Comparison of ENCODE assay signal across 8 cellular contexts in the genomic region with DNA sequence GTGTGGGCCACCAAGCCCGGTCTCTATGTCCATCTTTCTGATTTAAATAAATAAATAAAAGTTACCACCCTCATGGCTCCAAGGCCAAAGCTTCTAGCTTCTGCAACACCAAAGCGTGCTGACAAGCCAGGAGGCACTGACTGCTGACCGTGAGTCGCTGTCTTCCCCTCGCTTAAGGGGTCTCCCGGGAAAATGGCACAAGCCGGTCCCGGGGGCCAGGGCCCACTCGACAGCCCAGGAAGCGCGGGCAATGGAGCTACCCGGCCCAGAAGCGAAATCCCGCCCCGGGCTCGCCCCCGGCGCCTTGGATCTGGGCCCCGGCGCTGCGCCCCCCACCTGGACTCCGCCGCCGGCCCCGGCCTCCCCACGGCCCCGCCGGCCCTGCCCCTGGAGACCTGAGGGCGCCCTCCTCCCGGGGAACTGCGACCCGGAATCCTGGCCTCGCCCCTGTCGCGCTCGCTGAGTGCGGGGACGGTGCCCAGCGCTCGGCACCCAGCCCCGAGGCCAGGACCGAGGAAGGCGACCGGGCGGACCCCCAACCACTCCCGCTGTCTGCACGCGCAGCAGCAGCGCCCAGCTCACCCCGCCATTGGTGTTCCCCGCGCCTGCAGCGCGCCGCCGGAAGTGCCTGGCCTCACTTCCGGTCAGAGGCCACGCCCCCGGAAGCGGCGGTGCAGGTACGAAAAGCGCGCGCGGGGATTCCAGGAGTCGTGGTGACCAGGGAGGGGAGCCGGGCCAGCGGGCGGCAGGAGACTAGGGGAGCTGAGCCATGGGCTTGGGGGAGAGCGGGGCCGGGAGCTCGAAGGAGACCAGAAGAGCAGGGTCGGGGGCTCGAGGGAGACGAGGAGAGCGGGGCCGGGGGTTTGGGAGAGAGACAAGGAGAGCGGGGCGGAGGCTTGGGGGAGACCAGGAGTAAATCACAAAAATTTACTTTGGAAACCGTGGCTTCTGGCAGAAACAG. TPM values are rescaled to one million over a fixed set of nuclear protein-coding genes. Genes with fewer than 3 reads are reported as not detected.
DNase-seq lines count a peak whose midpoint lies in the region; ATAC-seq and TF ChIP-seq lines count a peak whose summit lies in the region.

A gene (minus strand): TSS at position 626 of the 961 bp plus-strand sequence. CDS start 36 bp downstream, at position 590.
A gene (plus strand): TSS at position 647 of the 961 bp plus-strand sequence. CDS start 2,349 bp downstream, outside the sequence.

- H3K9ac ChIP-seq in HUES48 (ENCODE audit: low read depth, low read length), result peak within 1 kb of the TSS; percentile 79

- H3K27ac ChIP-seq in HUES48 (ENCODE audit: low read depth, low read length) (peak within 1 kb of the TSS; percentile 74), Peyer's patch (peak within 1 kb of the TSS; percentile 40 to 95 (median 66))

- H3K4me1 ChIP-seq in HUES48 (ENCODE audit: control insufficient read depth, insufficient read depth, low read length) (peaks cover 4% of the 10 kb centered on the region), Peyer's patch (peaks cover 0 to 23% (median 15%) of the 10 kb centered on the region in 4 donors)

- H3K27me3 ChIP-seq in HUES48 (ENCODE audit: control insufficient read depth, insufficient read depth, low read length) (no peaks in the 10 kb centered on the region), Peyer's patch (no peaks in the 10 kb centered on the region)

- H3K4me3 ChIP-seq in HUES48 (ENCODE audit: low read depth, low read length) (peak within 1 kb of the TSS; percentile 86), Peyer's patch (peak within 1 kb of the TSS; percentile 83 to 100 (median 98))

- peaks cover 0 to 4% (median 0%) of the 10 kb centered on the region in 7 donors for H3K9me3 Mint-ChIP-seq in naive B cell

- H3K36me3 ChIP-seq in HUES48 (ENCODE audit: control insufficient read depth, insufficient read depth, low read length) (peaks cover 35% of the 10 kb centered on the region), Peyer's patch (peaks cover 0 to 21% (median 0%) of the 10 kb centered on the region in 3 donors)

- peak; percentile 45 to 53 for TF ChIP-seq POLR2A in Peyer's patch (IDR thresholded peaks at IDR 0.05)

- no peaks in the 10 kb centered on the region for H3K27me3 Mint-ChIP-seq in naive B cell

- H3K9me3 ChIP-seq in HUES48 (ENCODE audit: control insufficient read depth, insufficient read depth, low read length), result no peaks in the 10 kb centered on the region
- H3K9me3 ChIP-seq in Peyer's patch, result no peaks in the 10 kb centered on the region

- ATAC-seq in GM19468 (IDR thresholded peaks at IDR 0.05; ENCODE audit: extremely low read depth, unreplicated experiment), result peak; percentile 58
- peak in 1 of 2 donors; percentile 4 for ATAC-seq in naive B cell (ENCODE audit: low read depth in 2 of 2)

- H3K27ac Mint-ChIP-seq in naive B cell, result peak within 1 kb of the TSS; percentile 91 to 97 (median 94)

- DNase-seq in COR-L47 (lab: John Stamatoyannopoulos, UW) (peak; percentile 82), Peyer's patch (peak; percentile 85 to 93 (median 91)), activated T-helper 1 cell treated with Interleukin-2 at 50 U/mL for 16 hours (ENCODE audit: low read depth) (peak; percentile 52), fibroblast of gingiva (ENCODE audit: low read depth) (peak; percentile 55), naive B cell (no peak)
- DNase-seq in stimulated activated CD8-positive, alpha-beta memory T cell treated with anti-CD3 and anti-CD28 coated beads, Interleukin-7, amount 100 ng/mL, for 48 hours (ENCODE audit: extremely low read depth in 1 of 2, low read depth in 1 of 2), result peak; percentile 57 to 68

- peak within 1 kb of the TSS; percentile 90 to 98 (median 96) for H3K4me3 Mint-ChIP-seq in naive B cell

- peaks cover 6 to 8% of the 10 kb centered on the region in 2 donors for H3K36me3 Mint-ChIP-seq in naive B cell

- H3K4me1 Mint-ChIP-seq in naive B cell, result peaks cover 38 to 74% (median 65%) of the 10 kb centered on the region in 3 donors

- TF ChIP-seq CTCF in Peyer's patch (IDR thresholded peaks at IDR 0.05), result no peak

RNA-seq across cellular contexts. Expression of the first gene that starts in this region (rescaled TPM):
- 10 to 100 TPM in 3 of 4 donors, 1 to 10 TPM in 1; 8.1 to 19.0 (median 13.0) TPM for total RNA-seq in Peyer's patch
- polyA plus RNA-seq in naive B cell (ENCODE audit: low read depth in 6 of 6), result 10 to 100 TPM; 29.2 to 64.2 (median 46.1) TPM

RNA-seq across cellular contexts. Expression of the second gene that starts in this region (rescaled TPM):
- 10 to 100 TPM in 2 of 4 donors, 1 to 10 TPM in 2; 3.2 to 75.1 (median 11.6) TPM for total RNA-seq in Peyer's patch
- 10 to 100 TPM; 50.8 to 78.8 (median 59.4) TPM for polyA plus RNA-seq in naive B cell (ENCODE audit: low read depth in 6 of 6)
